Comparison of ENCODE assay signal across 22 cellular contexts in the genomic region with DNA sequence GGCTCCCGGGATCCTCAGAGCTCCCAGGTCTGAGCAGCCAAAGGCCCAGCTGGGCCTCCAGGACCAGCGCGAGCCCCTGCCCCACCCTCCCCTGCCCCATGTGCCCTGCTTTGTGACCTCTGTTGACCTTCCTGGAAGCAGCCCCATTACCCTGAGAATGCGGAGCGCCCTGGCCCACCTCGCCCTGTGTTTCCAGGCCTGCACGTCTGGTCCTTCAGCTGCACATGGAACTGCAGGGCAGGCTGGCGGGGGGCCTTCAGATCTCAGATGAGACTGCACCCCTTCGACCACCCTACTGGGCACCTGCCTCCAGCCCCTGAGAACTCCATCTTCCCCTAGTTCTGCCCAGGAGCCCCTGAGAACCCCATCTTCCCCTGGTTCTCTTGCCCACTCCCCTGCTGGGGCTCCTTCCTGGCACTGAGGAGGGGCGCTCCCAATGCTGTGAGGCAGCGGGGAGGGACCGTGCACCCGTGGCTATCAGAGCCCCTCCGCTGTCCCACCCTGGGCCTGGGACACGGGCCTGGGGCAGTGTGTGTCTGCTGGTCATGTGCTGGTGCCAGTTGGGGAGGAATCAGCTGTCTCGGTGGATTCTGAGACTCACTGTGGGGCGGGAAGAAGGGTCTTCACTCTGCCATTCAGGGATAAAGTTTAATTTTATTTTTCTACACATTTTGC.
"Had no signal": no experiment of that assay in that cellular context is flagged by ENCODE, and none has a peak within 500 bp of the region (broad histone marks: within the 10 kb centered on the region; RNA-seq: fewer than 3 reads in every experiment).

No MANE protein-coding gene starts in this region.

- ATAC-seq: HepG2 had no signal

- H3K27ac ChIP-seq: KMS-11 had no signal

- DNase-seq: IMR-90, Kasumi-1, MV-4-11, NCI-H1092, NCI-H1105 treated with DMSO at 0.1 percent for 48 hours, NCI-H1417 treated with DMSO at 0.1 percent for 48 hours, NCI-H146, NCI-H1694 treated with DMSO at 0.1 percent for 48 hours, NCI-H1930, NCI-H2081, NCI-H2171, NCI-H226, NCI-H446, NCI-H510A, NCI-H524 treated with DMSO at 0.1 percent for 48 hours, NCI-H69, NCI-H774, RPMI8226, SHP77, SK-N-SH had no signal
